Comparison of ENCODE assay signal across 9 cellular contexts in the genomic region with DNA sequence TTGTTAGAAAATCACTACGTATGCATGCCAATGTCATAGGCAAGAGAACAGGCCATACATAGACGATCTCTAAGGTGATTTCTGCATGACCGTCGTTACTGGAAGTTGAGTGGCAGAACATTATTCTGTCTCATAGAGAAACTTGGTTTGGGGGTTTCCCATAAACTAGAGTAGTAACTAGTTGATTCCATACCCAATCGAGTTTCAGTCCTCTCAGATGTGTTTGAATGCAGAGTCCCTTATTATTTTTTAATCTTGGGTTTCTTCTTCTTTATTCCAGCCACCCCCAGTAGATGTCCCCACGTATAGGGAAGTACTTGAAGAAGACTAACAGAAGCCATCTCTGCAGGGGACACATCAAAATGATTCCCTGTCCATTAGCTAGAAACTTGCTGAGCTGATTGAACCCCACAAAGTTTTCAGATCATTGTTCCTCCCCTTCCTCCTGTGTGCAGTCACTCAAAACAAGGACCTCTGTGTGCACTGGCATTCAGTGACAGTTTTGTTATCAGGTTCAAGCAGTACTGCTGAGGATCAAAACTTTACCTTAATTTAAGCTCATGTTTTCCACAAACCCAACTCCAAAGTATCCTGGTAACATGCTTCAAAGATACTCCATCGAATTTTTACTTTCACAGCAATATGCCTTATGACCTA.
DNase-seq lines count a peak whose midpoint lies in the region; ATAC-seq and TF ChIP-seq lines count a peak whose summit lies in the region.
"Had no signal": no experiment of that assay in that cellular context is flagged by ENCODE, and none has a peak within 500 bp of the region (broad histone marks: within the 10 kb centered on the region; RNA-seq: fewer than 3 reads in every experiment).

No MANE protein-coding gene starts in this region.

- H3K27me3 ChIP-seq in WERI-Rb-1 (ENCODE audit: insufficient read depth, low read depth, severe bottlenecking) (no peaks in the 10 kb centered on the region), left lung (no peaks in the 10 kb centered on the region)

- no peak for TF ChIP-seq CTCF in GM12865 (IDR thresholded peaks at IDR 0.05; ENCODE audit: insufficient read depth, low read depth, low read length, missing control alignments)
- 0 out of 2 replicates have a peak, but pooled peaks have one; percentile 13 for TF ChIP-seq CTCF in WERI-Rb-1 (IDR thresholded peaks at IDR 0.05; ENCODE audit: low read depth, low read length)
- no peak for TF ChIP-seq CTCF in left lung (IDR thresholded peaks at IDR 0.05)

- DNase-seq in GM12865 (ENCODE audit: low read depth) (peak; percentile 63), WERI-Rb-1 (no peak), NCI-H345 (lab: John Stamatoyannopoulos, UW) (no peak), mucosa of gallbladder (ENCODE audit: low spot score) (no peak), ecto neural progenitor cell (ENCODE audit: low spot score) (no peak), left lung (no peak)
- DNase-seq: NCI-H1105 had no signal

- H3K4me3 ChIP-seq in GM12865 (ENCODE audit: low read depth, low read length), result no peak overlapping the region
- H3K4me3 ChIP-seq in WERI-Rb-1 (ENCODE audit: low read depth, low read length), result no peak overlapping the region
- no peak overlapping the region for H3K4me3 ChIP-seq in left lung

- no peaks in the 10 kb centered on the region for H3K36me3 ChIP-seq in WERI-Rb-1
- no peaks in the 10 kb centered on the region for H3K36me3 ChIP-seq in left lung

- H3K27ac ChIP-seq in WERI-Rb-1, result no peak overlapping the region
- no peak overlapping the region for H3K27ac ChIP-seq in left lung

- H3K9me3 ChIP-seq in WERI-Rb-1 (ENCODE audit: severe bottlenecking) (peaks cover 4% of the 10 kb centered on the region), left lung (no peaks in the 10 kb centered on the region)

- peak; percentile 84 for ATAC-seq in GM19395 (IDR thresholded peaks at IDR 0.05; ENCODE audit: unreplicated experiment)
- ATAC-seq in HG03159 (IDR thresholded peaks at IDR 0.05; ENCODE audit: unreplicated experiment), result peak; percentile 86
- no peak for ATAC-seq in left lung

- intact Hi-C loops in left lung (cut with DNase I), result no loop called here

- H3K4me1 ChIP-seq in left lung, result no peaks in the 10 kb centered on the region
